ENCODE assay signal across 26 cellular contexts in genomic region chr6:168052291-168052891, GRCh38. TPM values are rescaled to one million over a fixed set of nuclear protein-coding genes. Genes with fewer than 3 reads are reported as not detected.
DNase-seq lines count a peak whose midpoint lies in the region; ATAC-seq and TF ChIP-seq lines count a peak whose summit lies in the region.
"Had no signal": no experiment of that assay in that cellular context is flagged by ENCODE, and none has a peak within 500 bp of the region (broad histone marks: within the 10 kb centered on the region; RNA-seq: fewer than 3 reads in every experiment).

No MANE protein-coding gene starts in this region.

- H3K4ac ChIP-seq in mesenchymal stem cell (ENCODE audit: low read depth in 1 of 2, low read length in 2 of 2), result no peak overlapping the region

- H3K36me3 ChIP-seq in H7 (replicated peaks; ENCODE audit: control insufficient read depth, insufficient read depth, low read length) (no peaks in the 10 kb centered on the region), PC-3 (ENCODE audit: low read depth, low read length) (no peaks in the 10 kb centered on the region), mesenchymal stem cell (ENCODE audit: control insufficient read depth in 1 of 2, insufficient read depth in 2 of 2, low read depth in 1 of 2, low read length in 2 of 2) (no peaks in the 10 kb centered on the region)

- H4K20me1 ChIP-seq in PC-3 (ENCODE audit: low read length), result no peaks in the 10 kb centered on the region

- no peak overlapping the region for H2AK5ac ChIP-seq in mesenchymal stem cell (ENCODE audit: low read length, severe bottlenecking)

- 96% methylated on average over 26 of the region's 26 CpGs for WGBS in mesenchymal stem cell

- no TSS peak for BruUV-seq in PC-3 (replicated peaks; lab: Mats Ljungman, UMichigan)

- H3K18ac ChIP-seq in mesenchymal stem cell (ENCODE audit: low read depth in 1 of 2, low read length in 2 of 2), result peak overlapping the region in 1 of 2 experiments; percentile 54

- no peaks in the 10 kb centered on the region for H3K79me1 ChIP-seq in mesenchymal stem cell (replicated peaks; ENCODE audit: low read length, poor library complexity, severe bottlenecking)

- POLR2A ChIA-PET in PC-3 (lab: Charles Lee; ENCODE audit: unreplicated experiment), result no interaction called here

- intact Hi-C loops in PC-3 (cut with micrococcal nuclease), result no loop called here
- intact Hi-C loops in left colon (cut with DNase I, micrococcal nuclease), result no loop called here

- peak overlapping the region in 1 of 2 experiments; percentile 26 for H3K14ac ChIP-seq in mesenchymal stem cell (ENCODE audit: low read length in 2 of 2)

- CTCF ChIA-PET in PC-3 (lab: Charles Lee), result no interaction called here

- ATAC-seq in PC-3, result peak; percentile 59; the same call in 1 of the 2 replicates
- ATAC-seq in left colon, result peak; percentile 81
- ATAC-seq: activated T-cell treated with anti-CD3 and anti-CD28 coated beads, Interleukin-2, amount 50 U/mL, for 72 hours; CD8-positive, alpha-beta T cell; GM23338; T-helper 17 cell had no signal

- no peak overlapping the region for H3K4me3 ChIP-seq in H7 (ENCODE audit: insufficient read depth, low read depth, low read length)
- H3K4me3 ChIP-seq in PC-3 (ENCODE audit: low read length), result no peak overlapping the region
- H3K4me3 ChIP-seq in mesenchymal stem cell (ENCODE audit: insufficient read depth in 1 of 2, low read depth in 1 of 2, low read length in 2 of 2), result no peak overlapping the region
- H3K4me3 ChIP-seq: GM23338 had no signal

- H3F3A ChIP-seq in PC-3 (ENCODE audit: low read length, unreplicated experiment), result no peaks in the 10 kb centered on the region

- peak overlapping the region in 1 of 2 experiments; percentile 45 for H2BK12ac ChIP-seq in mesenchymal stem cell (ENCODE audit: low read length in 2 of 2)

- H3K4me1 ChIP-seq in PC-3 (ENCODE audit: insufficient read depth, low read length) (no peaks in the 10 kb centered on the region), mesenchymal stem cell (ENCODE audit: control insufficient read depth, insufficient read depth, low read depth, low read length) (peaks cover 6% of the 10 kb centered on the region)

- H2AFZ ChIP-seq in PC-3 (ENCODE audit: low read length) (no peak overlapping the region), mesenchymal stem cell (ENCODE audit: low read depth, low read length) (no peak overlapping the region)
- H2AFZ ChIP-seq: GM23338 had no signal

- no peaks in the 10 kb centered on the region for H3K9me2 ChIP-seq in PC-3 (replicated peaks; ENCODE audit: low read length)

- H2BK15ac ChIP-seq in mesenchymal stem cell (ENCODE audit: low read depth, poor library complexity, severe bottlenecking), result no peak overlapping the region

- H3K9me3 ChIP-seq in PC-3 (ENCODE audit: low read length), result no peaks in the 10 kb centered on the region
- no peaks in the 10 kb centered on the region for H3K9me3 ChIP-seq in mesenchymal stem cell (ENCODE audit: control insufficient read depth, low read length)

- no peaks in the 10 kb centered on the region for H3K27me3 ChIP-seq in H7 (ENCODE audit: control insufficient read depth, insufficient read depth, low read length)
- H3K27me3 ChIP-seq in PC-3 (ENCODE audit: low read length), result no peaks in the 10 kb centered on the region
- H3K27me3 ChIP-seq in mesenchymal stem cell (ENCODE audit: control insufficient read depth in 1 of 2, insufficient read depth in 1 of 2, low read length in 2 of 2), result peaks cover 0 to 4% of the 10 kb centered on the region in 2 experiments

- H4K91ac ChIP-seq in mesenchymal stem cell (ENCODE audit: low read length), result no peak overlapping the region

- no peak overlapping the region for H4K8ac ChIP-seq in mesenchymal stem cell (ENCODE audit: low read length)

- H3K4me2 ChIP-seq in PC-3 (ENCODE audit: low read length) (no peak overlapping the region), mesenchymal stem cell (ENCODE audit: low read length, poor library complexity, severe bottlenecking) (no peak overlapping the region)
- H3K4me2 ChIP-seq: GM23338 had no signal

- H2BK5ac ChIP-seq in mesenchymal stem cell (ENCODE audit: low read depth, low read length, poor library complexity, severe bottlenecking), result no peak overlapping the region

- H3K9ac ChIP-seq in PC-3 (ENCODE audit: low read length) (no peak overlapping the region), mesenchymal stem cell (ENCODE audit: low read length) (no peak overlapping the region)

- 0 out of 2 replicates have a peak, but pooled peaks have one; percentile 22 for TF ChIP-seq CTCF in PC-3 (conservative IDR thresholded peaks at IDR 0.05; ENCODE audit: low read depth, low read length)

- no peaks in the 10 kb centered on the region for H3K79me2 ChIP-seq in PC-3 (ENCODE audit: low read length)

- H3K23ac ChIP-seq in mesenchymal stem cell (ENCODE audit: low read length in 2 of 2), result no peak overlapping the region

- no peak overlapping the region for H3K27ac ChIP-seq in PC-3 (ENCODE audit: low read length)
- H3K27ac ChIP-seq in mesenchymal stem cell (ENCODE audit: low read length, poor library complexity, severe bottlenecking), result no peak overlapping the region

- DNase-seq in DMS53 (lab: John Stamatoyannopoulos, UW), result peak; percentile 39
- no peak for DNase-seq in DMS53 treated with DMSO at 0.1 percent for 48 hours (lab: John Stamatoyannopoulos, UW; ENCODE audit: unreplicated experiment)
- DNase-seq in H7, result peak; percentile 61
- DNase-seq in PC-3, result peak; percentile 6
- DNase-seq in left colon, result peak; percentile 83 to 89
- DNase-seq in mesenchymal stem cell, result no peak
- no peak for DNase-seq in activated CD4-positive, alpha-beta T cell treated with anti-CD3 and anti-CD28 coated beads for 4 hours
- DNase-seq in activated T-cell treated with anti-CD3 and anti-CD28 coated beads for 4 hours, result no peak
- DNase-seq: 8988T; activated CD4-positive, alpha-beta T cell treated with anti-CD3 and anti-CD28 coated beads, Interleukin-2, amount 10 ng/mL, durations not matched to agents 7 days and 5 days; activated T-cell treated with anti-CD3 and anti-CD28 coated beads, Interleukin-2, amount 50 U/mL, for 72 hours; AML-193; amygdala; CD8-positive, alpha-beta T cell; DND-41; NCI-H1092 treated with DMSO at 0.1 percent for 48 hours; NCI-H2029 treated with DMSO at 0.1 percent for 48 hours; NCI-H446; occipital lobe; T-helper 17 cell; trophoblast cell had no signal

- no peak overlapping the region for H2BK120ac ChIP-seq in mesenchymal stem cell (ENCODE audit: low read depth, low read length)

RNA-seq across cellular contexts. Expression of gene FRMD1, which starts 26.6 kb away (rescaled TPM):
- total RNA-seq in H7 (2014; rRNA removed; shearing (Covaris generic)), result 0.11 TPM in 1 of 2 replicates, not detected in the other
- total RNA-seq in PC-3 (2014; rRNA removed) (not detected in 2 replicates), left colon (10 to 100 TPM; 22.8 to 35.5 TPM)
- not detected for polyA plus RNA-seq in mesenchymal stem cell (2013, experiment 1 of 2)
- polyA plus RNA-seq in mesenchymal stem cell (2013, experiment 2 of 2), result not detected
- total RNA-seq: activated CD4-positive, alpha-beta T cell treated with anti-CD3 and anti-CD28 coated beads, Interleukin-2, amount 10 ng/mL, durations not matched to agents 7 days and 5 days; bronchial epithelial cell; CD8-positive, alpha-beta T cell; LHCN-M2; occipital lobe; skeletal muscle tissue; T-helper 17 cell had no signal
- polyA plus RNA-seq: keratinocyte had no signal

RNA-seq across cellular contexts. Expression of gene KIF25, which starts 54.9 kb away (rescaled TPM):
- total RNA-seq in H7 (2014; rRNA removed; shearing (Covaris generic)), result 0.15 and 0.42 TPM in 2 replicates
- not detected in 2 replicates for total RNA-seq in PC-3 (2014; rRNA removed)
- total RNA-seq in left colon, result under 1 TPM; 0.22 to 0.27 TPM
- 0.40 TPM for polyA plus RNA-seq in mesenchymal stem cell (2013, experiment 1 of 2)
- 0.63 TPM for polyA plus RNA-seq in mesenchymal stem cell (2013, experiment 2 of 2)
- total RNA-seq: activated CD4-positive, alpha-beta T cell treated with anti-CD3 and anti-CD28 coated beads, Interleukin-2, amount 10 ng/mL, durations not matched to agents 7 days and 5 days; bronchial epithelial cell; LHCN-M2; occipital lobe; skeletal muscle tissue; T-helper 17 cell had no signal
- polyA plus RNA-seq: keratinocyte had no signal

Comparison
In these comparisons a context has a peak if more than half of its experiments do, and no peak if none do; other contexts are left out.
1. DNase-seq: peak in DMS53 (single experiment), H7 (single experiment), PC-3 (single experiment) and left colon (2 of 2); none in DMS53 treated with DMSO at 0.1 percent for 48 hours (single experiment), mesenchymal stem cell (single experiment), activated CD4-positive, alpha-beta T cell treated with anti-CD3 and anti-CD28 coated beads for 4 hours (0 of 2) and activated T-cell treated with anti-CD3 and anti-CD28 coated beads for 4 hours (single experiment).
2. RNA of gene FRMD1, which starts 26.6 kb away (total RNA-seq): 22.8 to 35.5 TPM in left colon; 0.11 TPM in H7 and not detected in PC-3; every median in the first group is over 10 times any median in the second.